ENCODE assay signal across 8 cellular contexts in the genomic region with DNA sequence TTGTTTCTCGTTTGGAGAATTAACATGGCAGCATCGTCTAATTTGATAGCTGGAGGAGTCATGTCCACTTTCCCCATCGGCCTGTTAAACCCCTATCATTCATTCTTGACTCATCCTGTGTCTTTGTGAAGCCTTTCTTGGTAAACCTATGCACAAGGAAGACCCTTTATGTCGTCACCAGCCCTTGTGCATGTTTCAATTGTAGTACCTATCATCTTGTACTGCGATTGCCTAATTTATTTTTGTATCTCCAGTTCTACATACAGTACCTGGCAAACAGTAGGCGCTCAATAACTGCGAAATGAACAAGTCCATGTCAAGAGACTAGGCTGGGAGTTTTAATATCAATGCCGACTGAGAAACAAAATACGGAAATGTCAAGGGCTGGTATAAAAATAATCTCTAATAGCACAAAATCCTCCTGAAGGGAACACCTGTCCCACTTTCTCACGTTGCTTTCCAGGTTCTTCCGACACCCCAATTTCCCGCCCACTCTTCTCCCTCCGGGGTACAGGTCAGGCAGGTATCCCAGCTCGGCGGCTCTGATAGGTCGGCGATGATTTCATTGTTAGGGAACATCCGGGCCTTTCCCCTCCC. TPM values are rescaled to one million over a fixed set of nuclear protein-coding genes. Genes with fewer than 3 reads are reported as not detected.
DNase-seq lines count a peak whose midpoint lies in the region; ATAC-seq and TF ChIP-seq lines count a peak whose summit lies in the region.

No MANE protein-coding gene starts in this region.

- H3K4me1 Mint-ChIP-seq in memory B cell = peaks cover 14% of the 10 kb centered on the region

- H3K27me3 ChIP-seq in heart left ventricle = no peaks in the 10 kb centered on the region
- no peaks in the 10 kb centered on the region for H3K27me3 ChIP-seq in vagina

- ATAC-seq in heart left ventricle = no peak
- ATAC-seq in left ventricle myocardium superior = no peak
- peak; percentile 9 for ATAC-seq in memory B cell (ENCODE audit: low read depth)
- no peak for ATAC-seq in left colon

- peak overlapping the region; percentile 96 for H3K4me3 Mint-ChIP-seq in memory B cell

- no peak for DNase-seq in heart left ventricle
- DNase-seq in left ventricle myocardium superior = no peak
- no peak for DNase-seq in astrocyte of the spinal cord (ENCODE audit: low read depth, low spot score)
- no peak for DNase-seq in memory B cell (ENCODE audit: low spot score in 2 of 2)
- no peak for DNase-seq in vagina (ENCODE audit: extremely low spot score in 2 of 2)
- DNase-seq in stimulated activated CD4-positive, alpha-beta T cell treated with anti-CD3 and anti-CD28 coated beads, Interleukin-2, amount 100 ng/mL, for 48 hours = no peak
- no peak for DNase-seq in left colon
- no peak for DNase-seq in NCI-H82 treated with DMSO at 0.1 percent for 48 hours (lab: John Stamatoyannopoulos, UW; ENCODE audit: unreplicated experiment)

- peaks cover 0 to 9% (median 0%) of the 10 kb centered on the region in 12 donors for H3K9me3 ChIP-seq in heart left ventricle
- H3K9me3 ChIP-seq in vagina = no peaks in the 10 kb centered on the region

- H3K27ac Mint-ChIP-seq in memory B cell = peak overlapping the region; percentile 98

- H3K4me1 ChIP-seq in heart left ventricle (peaks cover 0 to 28% (median 19%) of the 10 kb centered on the region in 12 donors), vagina (peaks cover 25% of the 10 kb centered on the region)

- H3K27ac ChIP-seq in heart left ventricle = peak overlapping the region; percentile 90 to 98 (median 94)
- H3K27ac ChIP-seq in vagina = peak overlapping the region; percentile 96

- H3K36me3 ChIP-seq in heart left ventricle = no peaks in the 10 kb centered on the region
- no peaks in the 10 kb centered on the region for H3K36me3 ChIP-seq in vagina

- intact Hi-C loops in heart left ventricle (cut with DNase I) (loop anchor here in 6 of 10 donors (5.0 to 10.0 kb wide), 4 partner anchors 75 to 173 kb away; a partner anchor contains a TSS), left ventricle myocardium superior (cut with micrococcal nuclease) (no loop called here), vagina (cut with DNase I) (loop anchor here (5.0 kb wide), 1 partner anchor 195 kb away; a partner anchor contains a TSS), left colon (cut with DNase I, micrococcal nuclease) (no loop called here)

- peaks cover 1% of the 10 kb centered on the region for H3K36me3 Mint-ChIP-seq in memory B cell

- 30 to 38% (median 30%) methylated on average over 18 of the region's 18 CpGs for WGBS in heart left ventricle, 4 donors

- TF ChIP-seq CTCF in heart left ventricle (IDR thresholded peaks at IDR 0.05) (no peak), astrocyte of the spinal cord (IDR thresholded peaks at IDR 0.05; ENCODE audit: low read depth, low read length) (no peak), vagina (IDR thresholded peaks at IDR 0.05) (no peak)

- no peaks in the 10 kb centered on the region for H3K9me3 Mint-ChIP-seq in memory B cell

- in situ Hi-C loops in astrocyte of the spinal cord (cut with HindIII; ENCODE audit: low sequenced_read_pairs) = no loop called here

- TF ChIP-seq POLR2A in heart left ventricle (IDR thresholded peaks at IDR 0.05) = no peak
- no peak for TF ChIP-seq POLR2A in vagina (IDR thresholded peaks at IDR 0.05)

- no peaks in the 10 kb centered on the region for H3K27me3 Mint-ChIP-seq in memory B cell

- H3K4me3 ChIP-seq in heart left ventricle (peak overlapping the region in 11 of 12 donors; percentile 18 to 87 (median 59)), astrocyte of the spinal cord (ENCODE audit: low read depth, low read length) (peak overlapping the region; percentile 76), vagina (peak overlapping the region; percentile 47 to 74)

RNA-seq across cellular contexts. Expression of a gene that starts 1.3 kb away (rescaled TPM):
- total RNA-seq in heart left ventricle (10 to 100 TPM; 25.7 to 65.9 (median 54.1) TPM), left ventricle myocardium superior (56.7 TPM), vagina (32.2 TPM), left colon (10 to 100 TPM; 62.5 to 63.0 TPM)
- polyA plus RNA-seq in heart left ventricle = 10 to 100 TPM; 22.6 to 46.2 TPM

Comparison
In these comparisons a context has a peak if more than half of its experiments do, and no peak if none do; other contexts are left out.
1. intact Hi-C loops: an anchor here in heart left ventricle (5.0 to 10.0 kb wide) and vagina (5.0 kb wide); none called in left ventricle myocardium superior and left colon.